8 cellular contexts compared by ENCODE assay signal in genomic region chr12:76878045-76878898, GRCh38. TPM values are rescaled to one million over a fixed set of nuclear protein-coding genes. Genes with fewer than 3 reads are reported as not detected.
DNase-seq lines count a peak whose midpoint lies in the region; ATAC-seq and TF ChIP-seq lines count a peak whose summit lies in the region.

No MANE protein-coding gene starts in this region.

- DNase-seq in NCI-H1436 (lab: John Stamatoyannopoulos, UW): peak; percentile 36
- DNase-seq in NCI-H1436 treated with DMSO at 0.1 percent for 48 hours (lab: John Stamatoyannopoulos, UW): no peak
- no peak for DNase-seq in natural killer cell treated with Interleukin-12 subunit alpha and Interleukin-12 subunit beta and Interleukin-15 and Interleukin-18, amount 100 ng/mL, for 72 hours (ENCODE audit: low spot score)
- DNase-seq in T-helper 9 cell: no peak

- H3K27ac Mint-ChIP-seq in natural killer cell treated with Interleukin-12 subunit alpha and Interleukin-12 subunit beta and Interleukin-15 and Interleukin-18, amount 100 ng/mL, for 72 hours: no peak overlapping the region

- peak overlapping the region; percentile 81 for H3K27ac ChIP-seq in VCaP

- H3K9me3 Mint-ChIP-seq in natural killer cell treated with Interleukin-12 subunit alpha and Interleukin-12 subunit beta and Interleukin-15 and Interleukin-18, amount 100 ng/mL, for 72 hours: no peaks in the 10 kb centered on the region

- TF ChIP-seq CTCF in VCaP (conservative IDR thresholded peaks at IDR 0.05): peak; percentile 17; the same call in 1 of the 2 replicates

- peaks cover 37 to 54% of the 10 kb centered on the region in 2 donors for H3K27me3 Mint-ChIP-seq in natural killer cell treated with Interleukin-12 subunit alpha and Interleukin-12 subunit beta and Interleukin-15 and Interleukin-18, amount 100 ng/mL, for 72 hours

- no peaks in the 10 kb centered on the region for H3K36me3 Mint-ChIP-seq in natural killer cell treated with Interleukin-12 subunit alpha and Interleukin-12 subunit beta and Interleukin-15 and Interleukin-18, amount 100 ng/mL, for 72 hours

- H3K4me3 Mint-ChIP-seq in natural killer cell treated with Interleukin-12 subunit alpha and Interleukin-12 subunit beta and Interleukin-15 and Interleukin-18, amount 100 ng/mL, for 72 hours: peak overlapping the region; percentile 78

- ATAC-seq in GM21423 (IDR thresholded peaks at IDR 0.05; ENCODE audit: unreplicated experiment): peak; percentile 41
- ATAC-seq in HG03575 (IDR thresholded peaks at IDR 0.05; ENCODE audit: extremely low read depth, insufficient number of reproducible peaks, low FRiP score, unreplicated experiment): peak; percentile 16
- peak; percentile 6 for ATAC-seq in esophagus mucosa
- ATAC-seq in natural killer cell treated with Interleukin-12 subunit alpha and Interleukin-12 subunit beta and Interleukin-15 and Interleukin-18, amount 100 ng/mL, for 72 hours: peak; percentile 49 to 51

- H3K4me1 Mint-ChIP-seq in natural killer cell treated with Interleukin-12 subunit alpha and Interleukin-12 subunit beta and Interleukin-15 and Interleukin-18, amount 100 ng/mL, for 72 hours (ENCODE audit: low read depth in 2 of 2): peaks cover 7 to 10% of the 10 kb centered on the region in 2 donors

RNA-seq across cellular contexts. Expression of gene CSRP2, which starts 0.5 kb away (rescaled TPM):
- 66.6 TPM for total RNA-seq in esophagus mucosa
- under 1 TPM in 1 of 2 donors, not detected in 1; 0.33 TPM for total RNA-seq in natural killer cell treated with Interleukin-12 subunit alpha and Interleukin-12 subunit beta and Interleukin-15 and Interleukin-18, amount 100 ng/mL, for 72 hours

Comparison
In these comparisons a context has a peak if more than half of its experiments do, and no peak if none do; other contexts are left out.
1. RNA of gene CSRP2, which starts 0.5 kb away (total RNA-seq): 66.6 TPM in esophagus mucosa (single experiment); 0.33 TPM in natural killer cell treated with Interleukin-12 subunit alpha and Interleukin-12 subunit beta and Interleukin-15 and Interleukin-18, amount 100 ng/mL, for 72 hours; every median in the first group is over 10 times any median in the second.
2. Peak in every context shown above with its lines, with median percentiles within 50 percentile points of each other: ATAC-seq.